8 cellular contexts compared by ENCODE assay signal in the genomic region with DNA sequence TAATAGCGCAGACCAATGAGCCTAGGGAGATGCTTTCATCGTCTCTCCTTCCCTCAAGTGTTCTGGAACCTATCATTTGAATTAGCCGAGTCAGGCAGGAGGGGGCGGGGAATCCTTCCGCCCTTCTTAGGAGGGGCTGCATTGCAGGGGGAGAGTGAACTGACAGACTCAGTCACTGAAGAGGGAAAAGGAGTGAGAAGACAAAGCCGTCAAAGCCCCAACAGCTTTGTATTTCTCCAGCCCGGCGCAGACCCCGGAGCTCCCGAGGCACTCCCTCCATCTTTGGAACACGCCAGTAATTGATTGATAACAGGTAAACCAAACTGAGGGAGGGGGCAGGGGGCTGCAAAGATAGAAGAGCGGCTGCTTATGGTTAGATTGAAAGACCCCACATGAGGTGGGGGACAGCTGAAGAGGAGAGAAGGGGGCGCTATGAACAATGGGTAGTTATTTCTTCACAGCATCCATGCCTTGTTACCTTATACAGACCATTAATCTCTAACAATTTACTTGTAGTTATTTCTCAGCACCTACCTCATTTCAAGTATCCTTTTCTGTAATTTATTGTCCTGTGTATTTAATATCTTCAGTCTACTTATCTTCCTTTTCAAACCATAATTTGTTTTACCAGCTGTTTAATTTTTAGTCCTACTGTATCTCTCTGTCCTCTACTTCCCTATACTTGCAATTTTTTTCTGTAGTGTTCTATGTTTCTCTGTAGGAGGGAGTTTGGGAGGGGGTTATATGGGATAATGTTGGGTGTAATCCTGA. TPM values are rescaled to one million over a fixed set of nuclear protein-coding genes. Genes with fewer than 3 reads are reported as not detected.
A peak's percentile ranks its signal among the peaks of the same experiment; 100 is the strongest.
DNase-seq lines count a peak whose midpoint lies in the region; ATAC-seq and TF ChIP-seq lines count a peak whose summit lies in the region.

A gene with protein sequence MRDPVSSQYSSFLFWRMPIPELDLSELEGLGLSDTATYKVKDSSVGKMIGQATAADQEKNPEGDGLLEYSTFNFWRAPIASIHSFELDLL (plus strand): TSS at position 157 of the 771 bp plus-strand sequence. CDS start 6,828 bp downstream, outside the sequence.

- H3K79me2 ChIP-seq in OCI-LY1 (ENCODE audit: insufficient read depth, low read length): peaks cover 19% of the 10 kb centered on the region; the same call in 1 of the 2 replicates

- POLR2A ChIA-PET in BJ (lab: Charles Lee): interaction anchor here (0.6 kb wide), 1 partner anchor 500 kb away, joined by 4 read pairs; no protein-coding TSS in a partner anchor

- H3K27ac ChIP-seq in OCI-LY1 (ENCODE audit: low read depth, low read length, poor library complexity, severe bottlenecking) (peak within 1 kb of the TSS; percentile 64), right cardiac atrium (ENCODE audit: low read length) (peak within 1 kb of the TSS; percentile 86)

- H3K36me3 ChIP-seq in BJ (ENCODE audit: control insufficient read depth, insufficient read depth, low read length) (peaks cover 4% of the 10 kb centered on the region), OCI-LY1 (ENCODE audit: insufficient read depth, low read length) (peaks cover 15% of the 10 kb centered on the region)

- H3K9me3 ChIP-seq in OCI-LY1 (ENCODE audit: low read length): no peaks in the 10 kb centered on the region
- no peaks in the 10 kb centered on the region for H3K9me3 ChIP-seq in right cardiac atrium (ENCODE audit: control insufficient read depth, low read length)

- WGBS in right cardiac atrium: under 1% methylated on average over 13 of the region's 13 CpGs

- CTCF ChIA-PET in BJ (lab: Yijun Ruan, JAX): interaction anchor here (0.9 to 3.3 kb wide), 4 partner anchors 9 to 95 kb away, joined by 3 to 13 read pairs (median 8); a partner anchor contains a TSS

- peak within 1 kb of the TSS; percentile 96 for H3K4me2 ChIP-seq in OCI-LY1 (ENCODE audit: low read length)

- TF ChIP-seq CTCF in BJ (IDR thresholded peaks at IDR 0.05; ENCODE audit: insufficient read depth, low read depth, low read length) (no peak), HFF-Myc (IDR thresholded peaks at IDR 0.05; ENCODE audit: low read depth, low read length, missing control alignments) (no peak), OCI-LY1 (IDR thresholded peaks at IDR 0.05; ENCODE audit: low read length) (peak; percentile 41; the same call in 1 of the 2 replicates), astrocyte of the spinal cord (IDR thresholded peaks at IDR 0.05; ENCODE audit: low read depth, low read length) (no peak)

- peak; percentile 49 to 50 for ATAC-seq in right cardiac atrium

- DNase-seq in BJ (ENCODE audit: low read depth) (no peak), HFF-Myc (ENCODE audit: extremely low read depth, low read depth) (no peak), astrocyte of the spinal cord (ENCODE audit: low read depth, low spot score) (peak; percentile 87), right cardiac atrium (peak; percentile 69 to 78 (median 74)), pons (ENCODE audit: low spot score) (peak; percentile 85), OCI-M2 (lab: John Stamatoyannopoulos, UW; ENCODE audit: unreplicated experiment) (no peak)
- DNase-seq in effector CD4-positive, alpha-beta T cell: no peak

- no peaks in the 10 kb centered on the region for H3K9me2 ChIP-seq in OCI-LY1 (ENCODE audit: low read depth, low read length)

- in situ Hi-C loops in astrocyte of the spinal cord (cut with HindIII; ENCODE audit: low sequenced_read_pairs): no loop called here

- H3K27me3 ChIP-seq in BJ (ENCODE audit: control insufficient read depth, insufficient read depth, low read length) (no peaks in the 10 kb centered on the region), OCI-LY1 (ENCODE audit: insufficient read depth, low read length) (no peaks in the 10 kb centered on the region), right cardiac atrium (ENCODE audit: control insufficient read depth, insufficient read depth) (no peaks in the 10 kb centered on the region)

- H3K4me3 ChIP-seq in BJ (ENCODE audit: low read depth, low read length): peak within 1 kb of the TSS; percentile 88
- H3K4me3 ChIP-seq in HFF-Myc (replicated peaks; ENCODE audit: low read depth, low read length): peak within 1 kb of the TSS; percentile 97
- H3K4me3 ChIP-seq in OCI-LY1 (ENCODE audit: low read depth, low read length, poor library complexity, severe bottlenecking): peak within 1 kb of the TSS; percentile 81
- H3K4me3 ChIP-seq in astrocyte of the spinal cord (ENCODE audit: low read depth, low read length): peak within 1 kb of the TSS; percentile 86
- H3K4me3 ChIP-seq in right cardiac atrium (ENCODE audit: low read length): peak within 1 kb of the TSS; percentile 84

- no peaks in the 10 kb centered on the region for H4K20me1 ChIP-seq in OCI-LY1 (ENCODE audit: insufficient read depth, low read length)

- intact Hi-C loops in right cardiac atrium (cut with DNase I): no loop called here

- H2AFZ ChIP-seq in OCI-LY1 (ENCODE audit: low read length): peak within 1 kb of the TSS; percentile 39

- H3K9ac ChIP-seq in OCI-LY1 (ENCODE audit: low read length): peak within 1 kb of the TSS; percentile 86

- peaks cover 46% of the 10 kb centered on the region for H3K4me1 ChIP-seq in OCI-LY1 (ENCODE audit: insufficient read depth, low read length, severe bottlenecking)
- H3K4me1 ChIP-seq in right cardiac atrium (ENCODE audit: control insufficient read depth, insufficient read depth, low read length): peaks cover 12% of the 10 kb centered on the region

- 0 out of 2 replicates have a peak, but pooled peaks cover 3% of the 10 kb centered on the region for H3F3A ChIP-seq in OCI-LY1 (ENCODE audit: insufficient read depth, low read length)

RNA-seq across cellular contexts. Expression of the gene that starts here (rescaled TPM):
- 4.1 and 6.5 TPM in 2 replicates for polyA plus RNA-seq in BJ (2011; rRNA removed)
- polyA minus RNA-seq in BJ (2011; rRNA and poly(A)+ RNA removed): 1.4 and 2.4 TPM in 2 replicates
- 1 to 10 TPM; 1.7 to 9.7 (median 8.7) TPM for total RNA-seq in right cardiac atrium
- 10.1 TPM for polyA plus RNA-seq in right cardiac atrium

Comparison
In these comparisons a context has a peak if more than half of its experiments do, and no peak if none do; other contexts are left out.
1. DNase-seq: peak in astrocyte of the spinal cord (single experiment), right cardiac atrium (3 of 3) and pons (single experiment); none in BJ (single experiment), HFF-Myc (single experiment), effector CD4-positive, alpha-beta T cell (single experiment) and OCI-M2 (single experiment).
2. Peak in every context shown above with its lines, with median percentiles within 50 percentile points of each other: H3K4me3 ChIP-seq.